Comparison of ENCODE assay signal across 8 cellular contexts in genomic region chr7:1579481-1580421, GRCh38. TPM values are rescaled to one million over a fixed set of nuclear protein-coding genes. Genes with fewer than 3 reads are reported as not detected.
DNase-seq lines count a peak whose midpoint lies in the region; ATAC-seq and TF ChIP-seq lines count a peak whose summit lies in the region.

No MANE protein-coding gene starts in this region.

- no peak overlapping the region for H3K4me3 Mint-ChIP-seq in activated CD8-positive, alpha-beta T cell treated with anti-CD3 and anti-CD28 coated beads, Interleukin-2, amount 10 ng/mL, durations not matched to agents 7 days and 5 days
- no peak overlapping the region for H3K4me3 Mint-ChIP-seq in mesothelial cell of epicardium

- peak; percentile 29 for DNase-seq in DMS79 (lab: John Stamatoyannopoulos, UW)
- peak; percentile 44 for DNase-seq in NCI-H774 (lab: John Stamatoyannopoulos, UW)
- peak; percentile 77 for DNase-seq in activated CD8-positive, alpha-beta T cell treated with anti-CD3 and anti-CD28 coated beads, Interleukin-2, amount 10 ng/mL, durations not matched to agents 7 days and 5 days
- DNase-seq in effector memory CD4-positive, alpha-beta T cell = peak; percentile 39 to 63 (median 51)
- DNase-seq in mesothelial cell of epicardium (ENCODE audit: low spot score in 2 of 2, unreplicated experiment in 2 of 2) = peak; percentile 56 to 84
- DNase-seq in stimulated activated CD8-positive, alpha-beta memory T cell treated with anti-CD3 and anti-CD28 coated beads, Interleukin-4, amount 100 ng/mL, for 24 hours (ENCODE audit: low read depth) = peak; percentile 65

- POLR2A ChIA-PET in activated CD8-positive, alpha-beta T cell treated with anti-CD3 and anti-CD28 coated beads, Interleukin-2, amount 10 ng/mL, durations not matched to agents 7 days and 5 days (lab: Charles Lee) = no interaction called here

- no peak overlapping the region for H3K27ac ChIP-seq in effector memory CD4-positive, alpha-beta T cell (ENCODE audit: insufficient read depth, low read length, poor library complexity, severe bottlenecking)

- H3K36me3 Mint-ChIP-seq in activated CD8-positive, alpha-beta T cell treated with anti-CD3 and anti-CD28 coated beads, Interleukin-2, amount 10 ng/mL, durations not matched to agents 7 days and 5 days (ENCODE audit: low read depth) = no peaks in the 10 kb centered on the region
- H3K36me3 Mint-ChIP-seq in mesothelial cell of epicardium = no peaks in the 10 kb centered on the region

- no peaks in the 10 kb centered on the region for H3K36me3 ChIP-seq in effector memory CD4-positive, alpha-beta T cell (ENCODE audit: control insufficient read depth, insufficient read depth, low read length)

- H3K27me3 ChIP-seq in effector memory CD4-positive, alpha-beta T cell (replicated peaks; ENCODE audit: control insufficient read depth, insufficient read depth, low read length, poor library complexity, severe bottlenecking) = no peaks in the 10 kb centered on the region

- peak; percentile 57 for ATAC-seq in HG02798 (IDR thresholded peaks at IDR 0.05; ENCODE audit: poor library complexity, unreplicated experiment)
- ATAC-seq in activated CD8-positive, alpha-beta T cell treated with anti-CD3 and anti-CD28 coated beads, Interleukin-2, amount 10 ng/mL, durations not matched to agents 7 days and 5 days = peak; percentile 98
- no peak for ATAC-seq in GM21619 (IDR thresholded peaks at IDR 0.05; ENCODE audit: unreplicated experiment)

- H3K27ac Mint-ChIP-seq in activated CD8-positive, alpha-beta T cell treated with anti-CD3 and anti-CD28 coated beads, Interleukin-2, amount 10 ng/mL, durations not matched to agents 7 days and 5 days = peak overlapping the region; percentile 31
- H3K27ac Mint-ChIP-seq in mesothelial cell of epicardium = no peak overlapping the region

- H3K9me3 ChIP-seq in effector memory CD4-positive, alpha-beta T cell (ENCODE audit: control insufficient read depth, low read length) = no peaks in the 10 kb centered on the region

- H3K9me3 Mint-ChIP-seq in activated CD8-positive, alpha-beta T cell treated with anti-CD3 and anti-CD28 coated beads, Interleukin-2, amount 10 ng/mL, durations not matched to agents 7 days and 5 days (ENCODE audit: insufficient read depth) = no peaks in the 10 kb centered on the region
- no peaks in the 10 kb centered on the region for H3K9me3 Mint-ChIP-seq in mesothelial cell of epicardium

- peaks cover 5% of the 10 kb centered on the region for H3K4me1 Mint-ChIP-seq in activated CD8-positive, alpha-beta T cell treated with anti-CD3 and anti-CD28 coated beads, Interleukin-2, amount 10 ng/mL, durations not matched to agents 7 days and 5 days (ENCODE audit: low read depth)
- H3K4me1 Mint-ChIP-seq in mesothelial cell of epicardium = peaks cover 8% of the 10 kb centered on the region

- H3K4me3 ChIP-seq in effector memory CD4-positive, alpha-beta T cell (ENCODE audit: insufficient read depth, low read depth, low read length, poor library complexity, severe bottlenecking) = no peak overlapping the region

- H3K4me1 ChIP-seq in effector memory CD4-positive, alpha-beta T cell (ENCODE audit: control insufficient read depth, insufficient read depth, low read length, poor library complexity, severe bottlenecking) = no peaks in the 10 kb centered on the region

- peak; percentile 55 for TF ChIP-seq CTCF in mesothelial cell of epicardium (IDR thresholded peaks at IDR 0.05; ENCODE audit: unreplicated experiment)

- no peaks in the 10 kb centered on the region for H3K27me3 Mint-ChIP-seq in activated CD8-positive, alpha-beta T cell treated with anti-CD3 and anti-CD28 coated beads, Interleukin-2, amount 10 ng/mL, durations not matched to agents 7 days and 5 days (ENCODE audit: low read depth)
- peaks cover 1% of the 10 kb centered on the region for H3K27me3 Mint-ChIP-seq in mesothelial cell of epicardium (ENCODE audit: low read depth)

- CTCF ChIA-PET in activated CD8-positive, alpha-beta T cell treated with anti-CD3 and anti-CD28 coated beads, Interleukin-2, amount 10 ng/mL, durations not matched to agents 7 days and 5 days (lab: Charles Lee) = interaction anchor here (0.6 to 1.1 kb wide), 14 partner anchors 9 to 776 kb away, joined by 3 to 6 read pairs (median 4); no protein-coding TSS in a partner anchor

RNA-seq across cellular contexts. Expression of gene PSMG3, which starts 9.9 kb away (rescaled TPM):
- 10 to 100 TPM; 33.1 to 33.3 TPM for total RNA-seq in activated CD8-positive, alpha-beta T cell treated with anti-CD3 and anti-CD28 coated beads, Interleukin-2, amount 10 ng/mL, durations not matched to agents 7 days and 5 days
- total RNA-seq in mesothelial cell of epicardium = 27.0 to 32.5 TPM (median 31.0 TPM) in 3 replicates

RNA-seq across cellular contexts. Expression of gene TMEM184A, which starts 23.7 kb away (rescaled TPM):
- total RNA-seq in activated CD8-positive, alpha-beta T cell treated with anti-CD3 and anti-CD28 coated beads, Interleukin-2, amount 10 ng/mL, durations not matched to agents 7 days and 5 days = not detected
- 4.3 to 5.0 TPM (median 5.0 TPM) in 3 replicates for total RNA-seq in mesothelial cell of epicardium

RNA-seq across cellular contexts. Expression of gene MAFK, which starts 49.2 kb away (rescaled TPM):
- 10 to 100 TPM; 22.6 to 23.9 TPM for total RNA-seq in activated CD8-positive, alpha-beta T cell treated with anti-CD3 and anti-CD28 coated beads, Interleukin-2, amount 10 ng/mL, durations not matched to agents 7 days and 5 days
- 46.0 to 47.7 TPM (median 46.5 TPM) in 3 replicates for total RNA-seq in mesothelial cell of epicardium
